24 cellular contexts compared by ENCODE assay signal in the genomic region with DNA sequence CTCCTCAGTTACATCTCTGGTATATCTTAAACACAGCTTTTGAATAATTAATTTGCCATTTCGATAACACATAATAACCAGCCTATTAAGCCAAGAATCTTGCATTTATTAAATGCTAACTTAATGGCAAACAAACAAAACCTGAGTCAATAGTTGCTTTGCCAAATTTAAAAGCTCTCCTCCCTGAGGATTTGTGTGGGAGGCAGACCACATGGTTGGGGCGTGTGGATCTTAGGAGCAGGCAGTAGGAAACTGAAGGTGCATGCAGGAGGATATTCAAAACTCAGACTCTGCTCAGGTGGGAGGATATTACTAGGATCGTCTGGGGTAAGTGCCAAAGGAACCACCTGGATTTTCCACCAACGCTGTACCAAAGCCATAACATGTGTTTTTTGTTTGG. TPM values are rescaled to one million over a fixed set of nuclear protein-coding genes. Genes with fewer than 3 reads are reported as not detected.
"Had no signal": no experiment of that assay in that cellular context is flagged by ENCODE, and none has a peak within 500 bp of the region (broad histone marks: within the 10 kb centered on the region; RNA-seq: fewer than 3 reads in every experiment).

No MANE protein-coding gene starts in this region.

- ATAC-seq: activated naive CD4-positive, alpha-beta T cell treated with anti-CD3 and anti-CD28 coated beads, Interleukin-2, amount 50 U/mL, for 72 hours; activated T-cell treated with anti-CD3 and anti-CD28 coated beads, Interleukin-2, amount 50 U/mL, for 72 hours; esophagus mucosa; left lung; lower lobe of right lung; natural killer cell; right lobe of liver; stimulated activated effector memory CD8-positive, alpha-beta T cell treated with anti-CD3 and anti-CD28 coated beads, Interleukin-12 subunit alpha, Interleukin-12 subunit beta, amount 100 ng/mL, for 72 hours; stimulated activated naive CD8-positive, alpha-beta T cell treated with anti-CD3 and anti-CD28 coated beads, Interleukin-15, amount 100 ng/mL, for 72 hours; upper lobe of right lung had no signal

- H3K27ac ChIP-seq: breast epithelium, left lung, lower lobe of right lung, right lobe of liver, upper lobe of right lung, VCaP had no signal

- H3K9me3 ChIP-seq: breast epithelium, left lung, lower lobe of right lung, right lobe of liver, upper lobe of right lung had no signal

- H3K4me3 ChIP-seq: breast epithelium, left lung, lower lobe of right lung, right lobe of liver, skin epidermis, upper lobe of right lung had no signal

- H3K4me1 ChIP-seq: breast epithelium, left lung, lower lobe of right lung, right lobe of liver, upper lobe of right lung had no signal

- H3K36me3 ChIP-seq: breast epithelium, left lung, lower lobe of right lung, right lobe of liver, upper lobe of right lung had no signal

- H3K27me3 ChIP-seq: breast epithelium, right lobe of liver, upper lobe of right lung had no signal

- DNase-seq: activated CD4-positive, alpha-beta T cell treated with anti-CD3 and anti-CD28 coated beads for 4 hours; activated CD4-positive, alpha-beta T cell treated with anti-CD3 and anti-CD28 coated beads, Interleukin-2, amount 50 U/mL, for 4 hours; activated naive CD4-positive, alpha-beta T cell; activated T-cell treated with anti-CD3 and anti-CD28 coated beads for 4 hours; activated T-cell treated with anti-CD3 and anti-CD28 coated beads, Interleukin-2, amount 50 U/mL, for 72 hours; endodermal cell; left lung; lower lobe of right lung; mesendoderm; natural killer cell; right lobe of liver; stimulated activated CD4-positive, alpha-beta T cell treated with anti-CD3 and anti-CD28 coated beads, Interleukin-12 subunit alpha, Interleukin-12 subunit beta, amount 100 ng/mL, for 4 hours; stimulated activated CD4-positive, alpha-beta T cell treated with anti-CD3 and anti-CD28 coated beads, Interleukin-4, amount 100 ng/mL, for 24 hours; stimulated activated naive CD8-positive, alpha-beta T cell treated with anti-CD3 and anti-CD28 coated beads, Interleukin-15, amount 100 ng/mL, for 72 hours; substantia nigra; T-helper 9 cell; upper lobe of right lung had no signal

RNA-seq across cellular contexts. Expression of a gene that starts 17.8 kb away (rescaled TPM):
- total RNA-seq: mononuclear cell, natural killer cell had no signal
